In the genomic region with DNA sequence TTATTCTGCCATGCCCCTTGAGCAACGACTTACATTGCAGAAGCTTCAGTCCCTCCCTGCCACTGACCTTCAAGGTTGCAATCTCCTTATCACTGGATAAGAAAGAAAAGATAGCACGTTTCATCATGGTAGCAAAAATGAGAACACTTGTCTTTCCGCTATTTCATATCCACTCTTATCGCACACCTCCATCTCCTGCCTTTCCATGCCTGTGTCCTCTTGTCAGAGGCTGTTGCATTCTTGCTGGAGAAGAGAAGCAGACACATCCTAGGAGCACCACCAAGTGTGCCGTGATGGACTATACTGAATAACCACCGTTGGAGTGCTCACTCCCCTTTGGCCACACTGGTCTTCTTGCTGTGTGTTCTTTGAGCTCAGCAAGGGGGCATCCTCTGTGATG, we compare ENCODE assay signal across 39 cellular contexts.
"Had no signal": no experiment of that assay in that cellular context is flagged by ENCODE, and none has a peak within 500 bp of the region (broad histone marks: within the 10 kb centered on the region; RNA-seq: fewer than 3 reads in every experiment).

No MANE protein-coding gene starts in this region.

- H3K4me3 Mint-ChIP-seq: activated naive CD4-positive, alpha-beta T cell treated with anti-CD3 and anti-CD28 coated beads for 36 hours; activated naive CD4-positive, alpha-beta T cell treated with anti-CD3 and anti-CD28 coated beads, Interleukin-2, amount 10 ng/mL, durations not matched to agents 7 days and 5 days; activated naive CD4-positive, alpha-beta T cell treated with anti-CD3 and anti-CD28 coated beads, Interleukin-2, amount 50 U/mL, for 24 hours; activated naive CD8-positive, alpha-beta T cell; activated naive CD8-positive, alpha-beta T cell treated with anti-CD3 and anti-CD28 coated beads for 36 hours; activated naive CD8-positive, alpha-beta T cell treated with anti-CD3 and anti-CD28 coated beads, Interleukin-2, amount 10 ng/mL, durations not matched to agents 7 days and 5 days; activated naive CD8-positive, alpha-beta T cell treated with anti-CD3 and anti-CD28 coated beads, Interleukin-2, amount 50 U/mL, for 24 hours; activated T-cell treated with anti-CD3 and anti-CD28 coated beads, Interleukin-2, amount 50 U/mL, for 24 hours; activated T-cell treated with anti-CD3 and anti-CD28 coated beads, Interleukin-2, amount 50 U/mL, for 4 hours; activated T-cell treated with anti-CD3 and anti-CD28 coated beads, Interleukin-2, amount 50 U/mL, for 72 hours; activated T-helper 1 cell treated with anti-CD3 and anti-CD28 coated beads, Interleukin-12 subunit alpha, Interleukin-12 subunit beta, Interleukin-2, Interleukin-4 antibody, amounts not matched to agents 30 ng/mL and 10 ng/mL and 1 ng/mL, durations not matched to agents 14 hours and 24 hours and 36 hours; activated T-helper 17 cell treated with anti-CD3 and anti-CD28 coated beads, Interleukin-2, amount 50 U/mL, for 72 hours; brain; central memory CD8-positive, alpha-beta T cell had no signal

- H3K27me3 ChIP-seq: adrenal gland, ascending aorta, body of pancreas, brain microvascular endothelial cell, breast epithelium, cardiac muscle cell had no signal

- H3K4me1 Mint-ChIP-seq: activated naive CD4-positive, alpha-beta T cell treated with anti-CD3 and anti-CD28 coated beads, Interleukin-2, amount 10 ng/mL, durations not matched to agents 7 days and 5 days; activated naive CD4-positive, alpha-beta T cell treated with anti-CD3 and anti-CD28 coated beads, Interleukin-2, amount 50 U/mL, for 24 hours; activated naive CD8-positive, alpha-beta T cell treated with anti-CD3 and anti-CD28 coated beads for 36 hours; activated naive CD8-positive, alpha-beta T cell treated with anti-CD3 and anti-CD28 coated beads, Interleukin-2, amount 10 ng/mL, durations not matched to agents 7 days and 5 days; activated naive CD8-positive, alpha-beta T cell treated with anti-CD3 and anti-CD28 coated beads, Interleukin-2, amount 50 U/mL, for 24 hours; activated T-helper 17 cell treated with anti-CD3 and anti-CD28 coated beads, Interleukin-2, amount 50 U/mL, for 72 hours; central memory CD8-positive, alpha-beta T cell had no signal

- DNase-seq: activated effector memory CD4-positive, alpha-beta T cell treated with anti-CD3 and anti-CD28 coated beads, Interleukin-2, amount 50 U/mL, for 16 hours; activated effector memory CD4-positive, alpha-beta T cell treated with Interleukin-2 at 50 U/mL for 16 hours; activated gamma-delta T cell; activated gamma-delta T cell treated with Interleukin-2 at 50 U/mL for 16 hours; activated naive CD4-positive, alpha-beta T cell; activated naive CD4-positive, alpha-beta T cell treated with anti-CD3 and anti-CD28 coated beads for 36 hours; activated naive CD4-positive, alpha-beta T cell treated with anti-CD3 and anti-CD28 coated beads, Interleukin-2, amount 10 ng/mL, durations not matched to agents 7 days and 5 days; activated naive CD4-positive, alpha-beta T cell treated with anti-CD3 and anti-CD28 coated beads, Interleukin-2, amount 50 U/mL, for 16 hours; activated naive CD4-positive, alpha-beta T cell treated with Interleukin-2 at 50 U/mL for 16 hours; activated naive CD8-positive, alpha-beta T cell treated with anti-CD3 and anti-CD28 coated beads for 36 hours; activated naive CD8-positive, alpha-beta T cell treated with anti-CD3 and anti-CD28 coated beads, Interleukin-2, amount 10 ng/mL, durations not matched to agents 7 days and 5 days; activated naive CD8-positive, alpha-beta T cell treated with anti-CD3 and anti-CD28 coated beads, Interleukin-2, amount 50 U/mL, for 24 hours; activated T-cell treated with anti-CD3 and anti-CD28 coated beads for 4 hours; activated T-cell treated with anti-CD3 and anti-CD28 coated beads, Interleukin-2, amount 50 U/mL, for 1 hour; activated T-cell treated with anti-CD3 and anti-CD28 coated beads, Interleukin-2, amount 50 U/mL, for 24 hours; activated T-cell treated with anti-CD3 and anti-CD28 coated beads, Interleukin-2, amount 50 U/mL, for 4 hours; activated T-cell treated with anti-CD3 and anti-CD28 coated beads, Interleukin-2, amount 50 U/mL, for 48 hours; activated T-cell treated with anti-CD3 and anti-CD28 coated beads, Interleukin-2, amount 50 U/mL, for 72 hours; adrenal gland; amniotic stem cell; amygdala; anterior cingulate cortex; aorta; body of pancreas; brain microvascular endothelial cell; caudate nucleus; central memory CD4-positive, alpha-beta T cell; cerebellar nuclear complex had no signal

- ATAC-seq: activated naive CD4-positive, alpha-beta T cell treated with anti-CD3 and anti-CD28 coated beads, Interleukin-2, amount 50 U/mL, for 72 hours; activated naive CD8-positive, alpha-beta T cell treated with anti-CD3 and anti-CD28 coated beads, Interleukin-2, amount 50 U/mL, for 24 hours; activated T-cell treated with anti-CD3 and anti-CD28 coated beads, Interleukin-2, amount 50 U/mL, for 4 hours; activated T-cell treated with anti-CD3 and anti-CD28 coated beads, Interleukin-2, amount 50 U/mL, for 72 hours; activated T-helper 17 cell treated with anti-CD3 and anti-CD28 coated beads, Interleukin-2, amount 50 U/mL, for 72 hours; body of pancreas had no signal

- H3K9me3 Mint-ChIP-seq: activated naive CD8-positive, alpha-beta T cell treated with anti-CD3 and anti-CD28 coated beads for 36 hours; activated naive CD8-positive, alpha-beta T cell treated with anti-CD3 and anti-CD28 coated beads, Interleukin-2, amount 10 ng/mL, durations not matched to agents 7 days and 5 days; activated T-helper 2 cell treated with anti-CD3 and anti-CD28 coated beads, Interferon-gamma antibody, Interleukin-2, Interleukin-4, amounts not matched to agents 10 μg/mL and 5 μg/mL and 100 μg/mL, durations not matched to agents 14 hours and 24 hours and 36 hours had no signal

- H3K9me3 ChIP-seq: adrenal gland, body of pancreas had no signal

- H3K4me3 ChIP-seq: adrenal gland, ascending aorta, body of pancreas, breast epithelium, cardiac muscle cell had no signal

- H3K27ac ChIP-seq: adrenal gland, ascending aorta, body of pancreas, brain microvascular endothelial cell, breast epithelium, cardiac muscle cell had no signal

- H3K36me3 ChIP-seq: adrenal gland, ascending aorta, brain microvascular endothelial cell, breast epithelium, cardiac muscle cell had no signal

- H3K36me3 Mint-ChIP-seq: activated naive CD4-positive, alpha-beta T cell treated with anti-CD3 and anti-CD28 coated beads, Interleukin-2, amount 10 ng/mL, durations not matched to agents 7 days and 5 days; activated naive CD4-positive, alpha-beta T cell treated with anti-CD3 and anti-CD28 coated beads, Interleukin-2, amount 50 U/mL, for 24 hours; activated naive CD4-positive, alpha-beta T cell treated with anti-CD3 and anti-CD28 coated beads, Interleukin-2, amount 50 U/mL, for 72 hours; activated naive CD8-positive, alpha-beta T cell; activated naive CD8-positive, alpha-beta T cell treated with anti-CD3 and anti-CD28 coated beads for 36 hours; activated naive CD8-positive, alpha-beta T cell treated with anti-CD3 and anti-CD28 coated beads, Interleukin-2, amount 10 ng/mL, durations not matched to agents 7 days and 5 days; brain had no signal

- H3K27ac Mint-ChIP-seq: activated naive CD4-positive, alpha-beta T cell treated with anti-CD3 and anti-CD28 coated beads for 36 hours; activated naive CD4-positive, alpha-beta T cell treated with anti-CD3 and anti-CD28 coated beads, Interleukin-2, amount 10 ng/mL, durations not matched to agents 7 days and 5 days; activated naive CD4-positive, alpha-beta T cell treated with anti-CD3 and anti-CD28 coated beads, Interleukin-2, amount 50 U/mL, for 24 hours; activated naive CD4-positive, alpha-beta T cell treated with anti-CD3 and anti-CD28 coated beads, Interleukin-2, amount 50 U/mL, for 72 hours; activated naive CD8-positive, alpha-beta T cell; activated naive CD8-positive, alpha-beta T cell treated with anti-CD3 and anti-CD28 coated beads for 36 hours; activated naive CD8-positive, alpha-beta T cell treated with anti-CD3 and anti-CD28 coated beads, Interleukin-2, amount 10 ng/mL, durations not matched to agents 7 days and 5 days; activated naive CD8-positive, alpha-beta T cell treated with anti-CD3 and anti-CD28 coated beads, Interleukin-2, amount 50 U/mL, for 24 hours; activated T-cell treated with anti-CD3 and anti-CD28 coated beads, Interleukin-2, amount 50 U/mL, for 24 hours; activated T-cell treated with anti-CD3 and anti-CD28 coated beads, Interleukin-2, amount 50 U/mL, for 72 hours; activated T-helper 1 cell treated with anti-CD3 and anti-CD28 coated beads, Interleukin-12 subunit alpha, Interleukin-12 subunit beta, Interleukin-2, Interleukin-4 antibody, amounts not matched to agents 30 ng/mL and 10 ng/mL and 1 ng/mL, durations not matched to agents 14 hours and 24 hours and 36 hours; activated T-helper 17 cell treated with anti-CD3 and anti-CD28 coated beads, Interleukin-2, amount 50 U/mL, for 72 hours; activated T-helper 2 cell treated with anti-CD3 and anti-CD28 coated beads, Interferon-gamma antibody, Interleukin-2, Interleukin-4, amounts not matched to agents 10 μg/mL and 5 μg/mL and 100 μg/mL, durations not matched to agents 14 hours and 24 hours and 36 hours had no signal

- H3K27me3 Mint-ChIP-seq: activated naive CD4-positive, alpha-beta T cell treated with anti-CD3 and anti-CD28 coated beads, Interleukin-2, amount 10 ng/mL, durations not matched to agents 7 days and 5 days; activated naive CD4-positive, alpha-beta T cell treated with anti-CD3 and anti-CD28 coated beads, Interleukin-2, amount 50 U/mL, for 24 hours; activated naive CD8-positive, alpha-beta T cell treated with anti-CD3 and anti-CD28 coated beads, Interleukin-2, amount 10 ng/mL, durations not matched to agents 7 days and 5 days; activated naive CD8-positive, alpha-beta T cell treated with anti-CD3 and anti-CD28 coated beads, Interleukin-2, amount 50 U/mL, for 24 hours; central memory CD8-positive, alpha-beta T cell had no signal

- H3K4me1 ChIP-seq: adrenal gland, ascending aorta, body of pancreas, breast epithelium had no signal
